Comparison of ENCODE assay signal across 10 cellular contexts in the genomic region with DNA sequence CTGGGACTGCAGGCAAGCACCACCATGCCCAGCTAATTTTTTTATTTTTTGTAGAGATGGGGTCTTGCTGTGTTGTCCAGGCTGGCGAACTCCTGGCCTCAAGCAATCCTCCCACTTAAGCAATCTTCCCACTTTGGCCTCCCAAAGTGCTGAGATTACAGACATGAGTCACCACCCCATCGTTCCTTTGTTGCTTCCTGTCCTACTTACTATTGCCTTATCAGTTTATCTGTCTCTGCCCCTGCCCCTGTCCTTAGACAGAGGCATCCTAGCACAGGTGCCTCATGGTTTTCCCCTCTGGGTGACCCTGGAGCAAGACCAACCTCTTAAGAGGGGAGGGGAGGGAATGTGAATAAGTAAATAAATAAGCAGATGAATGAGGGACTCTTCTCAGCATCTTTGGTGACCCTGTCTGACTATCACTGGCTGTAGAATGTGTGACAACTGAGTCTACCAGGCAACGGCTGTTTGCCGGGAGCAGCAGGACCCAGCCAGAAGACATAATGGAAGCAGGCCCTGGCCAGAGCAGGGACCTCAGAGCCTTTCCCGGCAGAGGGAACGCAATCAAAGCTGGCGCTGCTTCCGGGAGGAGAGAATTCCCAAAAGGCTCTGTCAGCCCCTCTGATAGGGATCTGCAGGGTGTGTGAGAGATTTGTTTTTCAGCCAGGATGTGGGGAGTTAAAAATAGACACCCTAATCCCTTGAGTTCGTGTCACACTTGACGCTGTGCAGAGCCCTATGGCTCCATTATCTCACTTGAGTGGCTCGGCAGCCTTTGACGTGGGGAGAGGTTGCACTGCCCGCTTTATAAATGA. TPM values are rescaled to one million over a fixed set of nuclear protein-coding genes. Genes with fewer than 3 reads are reported as not detected.
DNase-seq lines count a peak whose midpoint lies in the region; ATAC-seq and TF ChIP-seq lines count a peak whose summit lies in the region.
"Had no signal": no experiment of that assay in that cellular context is flagged by ENCODE, and none has a peak within 500 bp of the region (broad histone marks: within the 10 kb centered on the region; RNA-seq: fewer than 3 reads in every experiment).

No MANE protein-coding gene starts in this region.

- H3K4me3 ChIP-seq in BLaER1: peak overlapping the region; percentile 36
- H3K4me3 ChIP-seq in coronary artery: peak overlapping the region; percentile 29

- H3K27ac Mint-ChIP-seq in mesothelial cell of epicardium: peak overlapping the region; percentile 79

- peak overlapping the region; percentile 69 for H3K9ac ChIP-seq in BLaER1

- no peaks in the 10 kb centered on the region for H3K9me3 Mint-ChIP-seq in mesothelial cell of epicardium
- no peaks in the 10 kb centered on the region for H3K9me3 Mint-ChIP-seq in activated T-cell treated with anti-CD3 and anti-CD28 coated beads, Interleukin-2, amount 50 U/mL, for 4 hours

- H3K36me3 ChIP-seq in BLaER1: no peaks in the 10 kb centered on the region

- ATAC-seq in activated T-cell treated with anti-CD3 and anti-CD28 coated beads, Interleukin-2, amount 50 U/mL, for 4 hours: no peak
- ATAC-seq in GM19455 (IDR thresholded peaks at IDR 0.05; ENCODE audit: unreplicated experiment): no peak
- no peak for ATAC-seq in GM21381 (IDR thresholded peaks at IDR 0.05; ENCODE audit: unreplicated experiment)

- no peaks in the 10 kb centered on the region for H3K36me3 Mint-ChIP-seq in mesothelial cell of epicardium
- H3K36me3 Mint-ChIP-seq in activated T-cell treated with anti-CD3 and anti-CD28 coated beads, Interleukin-2, amount 50 U/mL, for 4 hours (ENCODE audit: insufficient read depth): no peaks in the 10 kb centered on the region

- H3K4me3 Mint-ChIP-seq in mesothelial cell of epicardium: no peak overlapping the region
- no peak overlapping the region for H3K4me3 Mint-ChIP-seq in activated T-cell treated with anti-CD3 and anti-CD28 coated beads, Interleukin-2, amount 50 U/mL, for 4 hours

- H3K27me3 Mint-ChIP-seq in mesothelial cell of epicardium (ENCODE audit: low read depth): no peaks in the 10 kb centered on the region
- H3K27me3 Mint-ChIP-seq in activated T-cell treated with anti-CD3 and anti-CD28 coated beads, Interleukin-2, amount 50 U/mL, for 4 hours (ENCODE audit: low read depth): peaks cover 60% of the 10 kb centered on the region

- no peaks in the 10 kb centered on the region for H3K27me3 ChIP-seq in BLaER1

- peak; percentile 21 for DNase-seq in NCI-H1092 (lab: John Stamatoyannopoulos, UW)
- no peak for DNase-seq in coronary artery (ENCODE audit: low spot score)
- DNase-seq in mesothelial cell of epicardium (ENCODE audit: low spot score in 2 of 2, unreplicated experiment in 2 of 2): no peak
- no peak for DNase-seq in activated T-cell treated with anti-CD3 and anti-CD28 coated beads, Interleukin-2, amount 50 U/mL, for 4 hours
- DNase-seq in HT-29 (ENCODE audit: low spot score): no peak
- DNase-seq: DMS79, hippocampal formation had no signal

- H3K4me2 ChIP-seq in BLaER1: peak overlapping the region; percentile 92

- peak overlapping the region; percentile 89 for H3K27ac ChIP-seq in BLaER1
- H3K27ac ChIP-seq in coronary artery: peak overlapping the region; percentile 28 to 48

- H4K20me1 ChIP-seq in BLaER1: no peaks in the 10 kb centered on the region

- TF ChIP-seq CTCF in coronary artery (IDR thresholded peaks at IDR 0.05) (no peak), mesothelial cell of epicardium (IDR thresholded peaks at IDR 0.05; ENCODE audit: unreplicated experiment) (no peak)

- H3K4me1 Mint-ChIP-seq in mesothelial cell of epicardium: peaks cover 26% of the 10 kb centered on the region
- H3K4me1 Mint-ChIP-seq in activated T-cell treated with anti-CD3 and anti-CD28 coated beads, Interleukin-2, amount 50 U/mL, for 4 hours (ENCODE audit: low read depth): peaks cover 4% of the 10 kb centered on the region

- peaks cover 96% of the 10 kb centered on the region for H3K4me1 ChIP-seq in BLaER1

- no peaks in the 10 kb centered on the region for H3K9me3 ChIP-seq in BLaER1

RNA-seq across cellular contexts. Expression of a gene that starts 43.8 kb away (rescaled TPM):
- total RNA-seq in mesothelial cell of epicardium: 71.1 to 76.5 TPM (median 75.7 TPM) in 3 replicates
- total RNA-seq in activated T-cell treated with anti-CD3 and anti-CD28 coated beads, Interleukin-2, amount 50 U/mL, for 4 hours: under 1 TPM; 0.14 to 0.24 (median 0.18) TPM
- total RNA-seq in HT-29 (2014; rRNA removed; shearing (Covaris generic)): 47.4 and 58.1 TPM in 2 replicates

Comparison
In these comparisons a context has a peak if more than half of its experiments do, and no peak if none do; other contexts are left out.
1. RNA of a gene that starts 43.8 kb away (total RNA-seq): 71.1 to 76.5 TPM in mesothelial cell of epicardium and 47.4 to 58.1 TPM in HT-29; 0.14 to 0.24 TPM in activated T-cell treated with anti-CD3 and anti-CD28 coated beads, Interleukin-2, amount 50 U/mL, for 4 hours; every median in the first group is over 10 times any median in the second.